Comparison of ENCODE assay signal across 10 cellular contexts in genomic region chr10:74822583-74823089, GRCh38. TPM values are rescaled to one million over a fixed set of nuclear protein-coding genes. Genes with fewer than 3 reads are reported as not detected.
DNase-seq lines count a peak whose midpoint lies in the region; ATAC-seq and TF ChIP-seq lines count a peak whose summit lies in the region.
"Had no signal": no experiment of that assay in that cellular context is flagged by ENCODE, and none has a peak within 500 bp of the region (broad histone marks: within the 10 kb centered on the region; RNA-seq: fewer than 3 reads in every experiment).

No MANE protein-coding gene starts in this region.

- no peak for ATAC-seq in stimulated activated naive CD8-positive, alpha-beta T cell treated with anti-CD3 and anti-CD28 coated beads, Interleukin-15, Interleukin-2, amounts not matched to agents 100 U/mL and 50 U/mL, for 24 hours
- ATAC-seq in GM21381 (IDR thresholded peaks at IDR 0.05; ENCODE audit: unreplicated experiment) = no peak
- ATAC-seq: pancreas had no signal

- H2AFZ ChIP-seq in smooth muscle cell (ENCODE audit: low read depth) = no peak overlapping the region

- DNase-seq in AG08396 (ENCODE audit: low spot score) (peak; percentile 65), KBM-7 (peak; percentile 31), amniotic epithelial cell (ENCODE audit: low read depth) (peak; percentile 77), myocyte (ENCODE audit: low read depth) (peak; percentile 85), NCI-H510A treated with DMSO at 0.1 percent for 48 hours (lab: John Stamatoyannopoulos, UW) (no peak), smooth muscle cell (lab: John Stamatoyannopoulos, UW; ENCODE audit: unreplicated experiment) (no peak)
- no peak for DNase-seq in stimulated activated naive CD8-positive, alpha-beta T cell treated with anti-CD3 and anti-CD28 coated beads, Interleukin-15, Interleukin-2, amounts not matched to agents 100 U/mL and 50 U/mL, for 24 hours
- DNase-seq: Calu3, pancreas had no signal

- WGBS in smooth muscle cell (ENCODE audit: low lambda C conversion rate) = 40% methylated on average over 2 of the region's 2 CpGs

- H4K20me1 ChIP-seq in smooth muscle cell (ENCODE audit: low read depth) = peaks cover 7% of the 10 kb centered on the region

- H3K27me3 ChIP-seq in smooth muscle cell (ENCODE audit: low read depth) = no peaks in the 10 kb centered on the region
- H3K27me3 ChIP-seq: pancreas had no signal

- H3K9ac ChIP-seq in smooth muscle cell (ENCODE audit: low read depth) = no peak overlapping the region

- H3F3A ChIP-seq in smooth muscle cell (ENCODE audit: low read depth) = no peaks in the 10 kb centered on the region

- no peak for TF ChIP-seq CTCF in smooth muscle cell (IDR thresholded peaks at IDR 0.05; ENCODE audit: borderline replicate concordance, insufficient read depth, poor library complexity, severe bottlenecking)

- in situ Hi-C loops in KBM-7 (cut with MboI; ENCODE audit: low pct_unique_long_range_greater_than_20kb, low sequenced_read_pairs) = no loop called here

- H3K4me1 ChIP-seq in smooth muscle cell (ENCODE audit: low read depth) = peaks cover 4% of the 10 kb centered on the region

- no peak overlapping the region for H3K27ac ChIP-seq in smooth muscle cell (ENCODE audit: low read depth)

- H3K9me3 ChIP-seq in smooth muscle cell (replicated peaks; ENCODE audit: low read depth) = no peaks in the 10 kb centered on the region
- H3K9me3 ChIP-seq: pancreas had no signal

- H3K4me3 ChIP-seq in smooth muscle cell = no peak overlapping the region
- H3K4me3 ChIP-seq: pancreas had no signal

- H3K36me3 ChIP-seq in smooth muscle cell (ENCODE audit: low read depth) = no peaks in the 10 kb centered on the region
- H3K36me3 ChIP-seq: pancreas had no signal

- H3K79me2 ChIP-seq in smooth muscle cell (ENCODE audit: low read depth) = peaks cover 3% of the 10 kb centered on the region

- H3K4me2 ChIP-seq in smooth muscle cell = no peak overlapping the region

RNA-seq across cellular contexts. Expression of gene KAT6B, which starts 3.8 kb away (rescaled TPM):
- total RNA-seq in myocyte (11.6 and 13.1 TPM in 2 replicates), smooth muscle cell (12.2 and 19.8 TPM in 2 replicates)
- polyA plus RNA-seq in myocyte (2012) = 5.1 TPM
- 9.0 and 13.5 TPM in 2 replicates for polyA plus RNA-seq in smooth muscle cell

Comparison
In these comparisons a context has a peak if more than half of its experiments do, and no peak if none do; other contexts are left out.
1. DNase-seq: peak in AG08396 (single experiment), KBM-7 (single experiment), amniotic epithelial cell (single experiment) and myocyte (single experiment); none in NCI-H510A treated with DMSO at 0.1 percent for 48 hours (single experiment), stimulated activated naive CD8-positive, alpha-beta T cell treated with anti-CD3 and anti-CD28 coated beads, Interleukin-15, Interleukin-2, amounts not matched to agents 100 U/mL and 50 U/mL, for 24 hours (single experiment) and smooth muscle cell (single experiment).